18 cellular contexts compared by ENCODE assay signal in the genomic region with DNA sequence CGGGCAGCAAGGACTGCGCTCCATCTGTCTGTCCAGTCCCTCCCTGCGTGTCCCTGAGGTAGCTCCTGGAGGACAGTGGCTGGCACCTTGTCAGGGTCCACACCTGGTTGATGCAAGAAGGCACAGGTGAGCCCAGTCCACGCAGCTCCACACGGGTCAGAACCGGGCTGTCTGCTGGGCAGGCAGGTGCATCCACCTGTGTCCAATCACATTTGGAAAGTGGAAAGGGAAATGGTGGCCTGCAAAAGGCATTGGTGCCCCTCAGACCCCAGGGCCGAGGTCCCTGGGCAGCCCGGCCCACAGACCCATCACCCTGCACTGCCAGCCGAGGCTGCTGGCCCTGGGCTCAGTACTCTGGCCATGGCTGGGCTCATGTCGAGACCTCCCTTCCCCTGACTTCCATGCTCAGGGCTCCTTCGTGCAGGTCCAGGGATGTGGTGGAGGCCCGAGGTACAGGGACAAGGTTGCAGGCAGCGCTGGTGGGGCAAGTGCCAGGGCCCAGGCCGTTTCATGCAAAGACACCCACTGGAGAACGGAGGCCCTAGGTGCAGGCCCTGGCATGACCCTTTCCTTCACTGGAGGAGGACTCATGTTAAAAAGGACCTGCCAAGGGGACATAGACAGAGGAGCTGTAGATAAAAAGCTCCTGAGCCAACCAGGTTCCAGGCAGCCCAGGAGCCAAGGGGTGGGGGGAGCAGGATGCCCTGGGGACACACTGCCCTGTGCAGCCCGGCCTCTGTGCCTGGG. TPM values are rescaled to one million over a fixed set of nuclear protein-coding genes. Genes with fewer than 3 reads are reported as not detected.
DNase-seq lines count a peak whose midpoint lies in the region; ATAC-seq, FAIRE-seq and TF ChIP-seq lines count a peak whose summit lies in the region.
"Had no signal": no experiment of that assay in that cellular context is flagged by ENCODE, and none has a peak within 500 bp of the region (broad histone marks: within the 10 kb centered on the region; RNA-seq: fewer than 3 reads in every experiment).

No MANE protein-coding gene starts in this region.

- TF ChIP-seq CTCF in VCaP (conservative IDR thresholded peaks at IDR 0.05) (no peak), HepG2 (CRISPR knock-in tag; IDR thresholded peaks at IDR 0.05) (no peak)

- no peaks in the 10 kb centered on the region for H3K9me3 ChIP-seq in HepG2 (ENCODE audit: low read length)
- H3K9me3 ChIP-seq: HAP-1 had no signal

- peak; percentile 49 for DNase-seq in activated effector memory CD4-positive, alpha-beta T cell treated with anti-CD3 and anti-CD28 coated beads, Interleukin-2, amount 50 U/mL, for 16 hours
- DNase-seq in activated effector memory CD4-positive, alpha-beta T cell treated with Interleukin-2 at 50 U/mL for 16 hours: no peak
- DNase-seq in HepG2 (ENCODE audit: low spot score) (no peak), NCI-H510A (lab: John Stamatoyannopoulos, UW) (no peak), HuH-7.5 (ENCODE audit: low spot score) (no peak), NOMO-1 (lab: John Stamatoyannopoulos, UW; ENCODE audit: unreplicated experiment in 2 of 2) (no peak)
- peak; percentile 1 for DNase-seq in stimulated activated naive CD8-positive, alpha-beta T cell treated with anti-CD3 and anti-CD28 coated beads, Interleukin-15, Interleukin-2, amounts not matched to agents 100 U/mL and 50 U/mL, for 24 hours
- DNase-seq: activated CD4-positive, alpha-beta T cell treated with anti-CD3 and anti-CD28 coated beads, Interleukin-2, amount 50 U/mL, for 1 hour; activated naive CD4-positive, alpha-beta T cell treated with anti-CD3 and anti-CD28 coated beads, Interleukin-2, amount 50 U/mL, for 16 hours; NCI-H1694; substantia nigra had no signal

- peak overlapping the region in 1 of 3 experiments; percentile 14; a peak in 1 of 6 replicates for H3K4me3 ChIP-seq in HepG2 (replicated peaks in 1 of 3; ENCODE audit: insufficient read depth in 1 of 3, low read depth in 2 of 3, low read length in 3 of 3)
- H3K4me3 ChIP-seq: cardiac muscle cell, HAP-1, left lung, smooth muscle cell had no signal

- ATAC-seq in HepG2: peak; percentile 1; the same call in 2 of the 3 replicates
- ATAC-seq in stimulated activated naive CD8-positive, alpha-beta T cell treated with anti-CD3 and anti-CD28 coated beads, Interleukin-15, Interleukin-2, amounts not matched to agents 100 U/mL and 50 U/mL, for 24 hours: no peak
- ATAC-seq: left lung had no signal

- no peak for FAIRE-seq in HepG2 (lab: Jason Lieb, UNC)

- no peak for TF ChIP-seq POLR2A in HepG2 (IDR thresholded peaks at IDR 0.05; ENCODE audit: insufficient read depth in 1 of 2, low read depth in 2 of 2, low read length in 2 of 2)

- no peaks in the 10 kb centered on the region; a peak in 1 of 5 replicates for H3K36me3 ChIP-seq in HepG2 (replicated peaks in 1 of 2; ENCODE audit: control insufficient read depth in 1 of 2, insufficient read depth in 2 of 2, low read length in 2 of 2)
- H3K36me3 ChIP-seq: cardiac muscle cell, HAP-1, left lung had no signal

- peaks cover 94% of the 10 kb centered on the region for H3K4me1 ChIP-seq in HepG2 (ENCODE audit: insufficient read depth, low read length)
- H3K4me1 ChIP-seq: HAP-1, left lung had no signal

- H3K27ac ChIP-seq in VCaP (peak overlapping the region; percentile 83), HepG2 (ENCODE audit: extremely low read length, insufficient read depth, low read length) (peak overlapping the region; percentile 99)
- H3K27ac ChIP-seq: cardiac muscle cell, left lung had no signal

- H4K20me1 ChIP-seq in HepG2 (ENCODE audit: insufficient read depth, low read length): no peaks in the 10 kb centered on the region

- POLR2A ChIA-PET in HepG2 (lab: Yijun Ruan, JAX): interaction anchor here (0.8 to 4.3 kb wide), 21 partner anchors 7 to 693 kb away, joined by 3 to 34 read pairs (median 6); a partner anchor contains a TSS

- CTCF ChIA-PET in HepG2 (lab: Yijun Ruan, JAX; ENCODE audit: low intra/inter-chr PET ratio, low total read pairs): no interaction called here

- H3K79me2 ChIP-seq in HepG2 (ENCODE audit: insufficient read depth, low read length): peaks cover 2% of the 10 kb centered on the region

- 63% methylated on average over 5 of the region's 16 CpGs for WGBS in HepG2 (ENCODE audit: low lambda C conversion rate)

- H2AFZ ChIP-seq in HepG2 (ENCODE audit: low read length): no peak overlapping the region

- BruUV-seq in HepG2 (replicated peaks; lab: Mats Ljungman, UMichigan): TSS peak; percentile 60

- TF ChIP-seq EP300 in HepG2 (IDR thresholded peaks at IDR 0.05; ENCODE audit: low read depth in 2 of 2, low read length in 2 of 2): no peak
- no peak for TF ChIP-seq EP300 in HepG2 (CRISPR knock-in tag; IDR thresholded peaks at IDR 0.05; ENCODE audit: borderline replicate concordance)

- peak overlapping the region; percentile 54 for H3K4me2 ChIP-seq in HepG2 (ENCODE audit: low read depth, low read length)
- H3K4me2 ChIP-seq: smooth muscle cell had no signal

- intact Hi-C loops in HepG2 (cut with micrococcal nuclease; ENCODE audit: unreplicated experiment): loop anchor here (5.0 to 10.0 kb wide), 2 partner anchors 54 to 192 kb away; a partner anchor contains a TSS

- no peak for TF ChIP-seq RAD21 in HepG2 (CRISPR knock-in tag; IDR thresholded peaks at IDR 0.05)

- in situ Hi-C loops in HepG2 (cut with HindIII; ENCODE audit: extremely low pct_ligation_motif_present, low pct_unique_long_range_greater_than_20kb): loop anchor here (25.0 kb wide), 1 partner anchor 527 kb away; no protein-coding TSS in a partner anchor

- H3K9ac ChIP-seq in HepG2 (ENCODE audit: insufficient read depth, low read depth, low read length): peak overlapping the region; percentile 64

- no peaks in the 10 kb centered on the region; a peak in 1 of 5 replicates for H3K27me3 ChIP-seq in HepG2 (ENCODE audit: control insufficient read depth in 1 of 2, insufficient read depth in 2 of 2, low read length in 2 of 2)
- H3K27me3 ChIP-seq: cardiac muscle cell, left lung had no signal

RNA-seq across cellular contexts. Expression of a gene that starts 38.9 kb away (rescaled TPM):
- total RNA-seq in HepG2 (2016; rRNA removed; fragmentation: Illumina TruSeq; extraction: Trizol): not detected in 2 replicates
- total RNA-seq in HepG2 (2016; cell fraction: cytosol; rRNA removed; fragmentation: Illumina TruSeq; extraction: Trizol; ENCODE audit: low read depth): not detected in 2 replicates
- not detected in 2 replicates for total RNA-seq in HepG2 (2016; cell fraction: insoluble cytoplasmic fraction; rRNA removed; fragmentation: Illumina TruSeq; extraction: Trizol)
- total RNA-seq in HepG2 (2016; cell fraction: membrane; rRNA removed; fragmentation: Illumina TruSeq; extraction: Trizol): not detected in 2 replicates
- not detected in 2 replicates for total RNA-seq in HepG2 (2016; cell fraction: nucleus; rRNA removed; fragmentation: Illumina TruSeq; extraction: Trizol)
- 0.36 and 0.42 TPM in 2 replicates for polyA plus RNA-seq in HepG2 (2011; rRNA removed)
- polyA plus RNA-seq in HepG2 (2011; cell fraction: cytosol; rRNA removed): 0.08 and 0.15 TPM in 2 replicates
- polyA plus RNA-seq in HepG2 (2011; cell fraction: nucleus; rRNA removed): 3.1 and 4.3 TPM in 2 replicates
- not detected in 2 replicates for polyA plus RNA-seq in HepG2 (2012)
- polyA plus RNA-seq in HepG2 (2016; cell fraction: cytosol; fragmentation: Illumina TruSeq; extraction: Trizol; ENCODE audit: low read depth): not detected in 2 replicates
- not detected in 2 replicates for polyA plus RNA-seq in HepG2 (2016; cell fraction: insoluble cytoplasmic fraction; fragmentation: Illumina TruSeq; extraction: Trizol; ENCODE audit: low read depth)
- not detected in 2 replicates for polyA plus RNA-seq in HepG2 (2016; cell fraction: membrane; fragmentation: Illumina TruSeq; extraction: Trizol; ENCODE audit: low read depth)
- polyA plus RNA-seq in HepG2 (2016; cell fraction: nucleus; fragmentation: Illumina TruSeq; extraction: Trizol; ENCODE audit: insufficient read depth, low read depth): not detected in 2 replicates
- polyA minus RNA-seq in HepG2 (2011; rRNA and poly(A)+ RNA removed; ENCODE audit: low replicate concordance): not detected in 2 replicates
- polyA minus RNA-seq in HepG2 (2011; cell fraction: cytosol; rRNA and poly(A)+ RNA removed): not detected in 2 replicates
- not detected in 2 replicates for polyA minus RNA-seq in HepG2 (2011; cell fraction: nucleus; rRNA and poly(A)+ RNA removed)
- total RNA-seq: cardiac muscle cell, LHCN-M2, smooth muscle cell had no signal
- polyA plus RNA-seq: cardiac muscle cell, smooth muscle cell had no signal

RNA-seq across cellular contexts. Expression of a gene that starts 49.5 kb away (rescaled TPM):
- not detected in 2 replicates for total RNA-seq in HepG2 (2016; rRNA removed; fragmentation: Illumina TruSeq; extraction: Trizol)
- total RNA-seq in HepG2 (2016; cell fraction: cytosol; rRNA removed; fragmentation: Illumina TruSeq; extraction: Trizol; ENCODE audit: low read depth): not detected in 2 replicates
- total RNA-seq in HepG2 (2016; cell fraction: insoluble cytoplasmic fraction; rRNA removed; fragmentation: Illumina TruSeq; extraction: Trizol): not detected in 2 replicates
- not detected in 2 replicates for total RNA-seq in HepG2 (2016; cell fraction: membrane; rRNA removed; fragmentation: Illumina TruSeq; extraction: Trizol)
- total RNA-seq in HepG2 (2016; cell fraction: nucleus; rRNA removed; fragmentation: Illumina TruSeq; extraction: Trizol): not detected in 2 replicates
- not detected in 2 replicates for polyA plus RNA-seq in HepG2 (2011; rRNA removed)
- polyA plus RNA-seq in HepG2 (2011; cell fraction: cytosol; rRNA removed): not detected in 2 replicates
- not detected in 2 replicates for polyA plus RNA-seq in HepG2 (2011; cell fraction: nucleus; rRNA removed)
- polyA plus RNA-seq in HepG2 (2012): not detected in 2 replicates
- polyA plus RNA-seq in HepG2 (2016; cell fraction: cytosol; fragmentation: Illumina TruSeq; extraction: Trizol; ENCODE audit: low read depth): not detected in 2 replicates
- not detected in 2 replicates for polyA plus RNA-seq in HepG2 (2016; cell fraction: insoluble cytoplasmic fraction; fragmentation: Illumina TruSeq; extraction: Trizol; ENCODE audit: low read depth)
- polyA plus RNA-seq in HepG2 (2016; cell fraction: membrane; fragmentation: Illumina TruSeq; extraction: Trizol; ENCODE audit: low read depth): not detected in 2 replicates
- not detected in 2 replicates for polyA plus RNA-seq in HepG2 (2016; cell fraction: nucleus; fragmentation: Illumina TruSeq; extraction: Trizol; ENCODE audit: insufficient read depth, low read depth)
- polyA minus RNA-seq in HepG2 (2011; rRNA and poly(A)+ RNA removed; ENCODE audit: low replicate concordance): not detected in 2 replicates
- not detected in 2 replicates for polyA minus RNA-seq in HepG2 (2011; cell fraction: cytosol; rRNA and poly(A)+ RNA removed)
- polyA minus RNA-seq in HepG2 (2011; cell fraction: nucleus; rRNA and poly(A)+ RNA removed): not detected in 2 replicates
- total RNA-seq: cardiac muscle cell, glomerular endothelial cell, left lung, LHCN-M2, smooth muscle cell had no signal
- polyA plus RNA-seq: cardiac muscle cell, smooth muscle cell had no signal

RNA-seq across cellular contexts. Expression of a gene that starts 59.8 kb away (rescaled TPM):
- 0.07 TPM in 1 of 2 replicates, not detected in the other for total RNA-seq in HepG2 (2016; rRNA removed; fragmentation: Illumina TruSeq; extraction: Trizol)
- total RNA-seq in HepG2 (2016; cell fraction: cytosol; rRNA removed; fragmentation: Illumina TruSeq; extraction: Trizol; ENCODE audit: low read depth): not detected in 2 replicates
- 0.09 TPM in 1 of 2 replicates, not detected in the other for total RNA-seq in HepG2 (2016; cell fraction: insoluble cytoplasmic fraction; rRNA removed; fragmentation: Illumina TruSeq; extraction: Trizol)
- 0.09 and 0.14 TPM in 2 replicates for total RNA-seq in HepG2 (2016; cell fraction: membrane; rRNA removed; fragmentation: Illumina TruSeq; extraction: Trizol)
- not detected in 2 replicates for total RNA-seq in HepG2 (2016; cell fraction: nucleus; rRNA removed; fragmentation: Illumina TruSeq; extraction: Trizol)
- polyA plus RNA-seq in HepG2 (2011; rRNA removed): not detected in 2 replicates
- not detected in 2 replicates for polyA plus RNA-seq in HepG2 (2011; cell fraction: cytosol; rRNA removed)
- not detected in 2 replicates for polyA plus RNA-seq in HepG2 (2011; cell fraction: nucleus; rRNA removed)
- not detected in 2 replicates for polyA plus RNA-seq in HepG2 (2012)
- polyA plus RNA-seq in HepG2 (2016; cell fraction: cytosol; fragmentation: Illumina TruSeq; extraction: Trizol; ENCODE audit: low read depth): not detected in 2 replicates
- polyA plus RNA-seq in HepG2 (2016; cell fraction: insoluble cytoplasmic fraction; fragmentation: Illumina TruSeq; extraction: Trizol; ENCODE audit: low read depth): 0.13 TPM in 1 of 2 replicates, not detected in the other
- polyA plus RNA-seq in HepG2 (2016; cell fraction: membrane; fragmentation: Illumina TruSeq; extraction: Trizol; ENCODE audit: low read depth): not detected in 2 replicates
- not detected in 2 replicates for polyA plus RNA-seq in HepG2 (2016; cell fraction: nucleus; fragmentation: Illumina TruSeq; extraction: Trizol; ENCODE audit: insufficient read depth, low read depth)
- not detected in 2 replicates for polyA minus RNA-seq in HepG2 (2011; rRNA and poly(A)+ RNA removed; ENCODE audit: low replicate concordance)
- not detected in 2 replicates for polyA minus RNA-seq in HepG2 (2011; cell fraction: cytosol; rRNA and poly(A)+ RNA removed)
- not detected in 2 replicates for polyA minus RNA-seq in HepG2 (2011; cell fraction: nucleus; rRNA and poly(A)+ RNA removed)
- total RNA-seq: cardiac muscle cell, glomerular endothelial cell, LHCN-M2, smooth muscle cell had no signal
- polyA plus RNA-seq: cardiac muscle cell had no signal

Comparison
In these comparisons a context has a peak if more than half of its experiments do, and no peak if none do; other contexts are left out.
1. DNase-seq: peak in activated effector memory CD4-positive, alpha-beta T cell treated with anti-CD3 and anti-CD28 coated beads, Interleukin-2, amount 50 U/mL, for 16 hours (single experiment) and stimulated activated naive CD8-positive, alpha-beta T cell treated with anti-CD3 and anti-CD28 coated beads, Interleukin-15, Interleukin-2, amounts not matched to agents 100 U/mL and 50 U/mL, for 24 hours (single experiment); none in activated effector memory CD4-positive, alpha-beta T cell treated with Interleukin-2 at 50 U/mL for 16 hours (single experiment), HepG2 (single experiment), NCI-H510A (single experiment), HuH-7.5 (single experiment) and NOMO-1 (0 of 2).